Comparison of ENCODE assay signal across 9 cellular contexts in the genomic region with DNA sequence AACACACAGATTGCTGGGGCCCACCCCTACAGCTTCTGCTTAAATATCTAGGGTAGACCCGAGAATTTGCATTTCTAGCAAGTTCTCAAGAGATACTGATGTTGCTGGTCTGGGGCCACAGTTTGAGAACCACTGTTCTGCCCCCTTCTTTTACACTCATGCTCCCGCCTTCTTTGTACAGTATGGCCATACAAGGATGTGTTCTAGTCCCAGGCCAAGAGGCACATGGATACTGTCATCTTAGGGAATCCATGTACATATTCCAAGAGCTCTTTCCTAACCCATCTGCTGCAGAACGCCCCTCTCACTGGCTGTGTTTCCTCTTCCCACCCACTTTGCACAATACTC. TPM values are rescaled to one million over a fixed set of nuclear protein-coding genes. Genes with fewer than 3 reads are reported as not detected.
"Had no signal": no experiment of that assay in that cellular context is flagged by ENCODE, and none has a peak within 500 bp of the region (broad histone marks: within the 10 kb centered on the region; RNA-seq: fewer than 3 reads in every experiment).

No MANE protein-coding gene starts in this region.

- H3K4me1 ChIP-seq: HAP-1 had no signal

- H3K9ac ChIP-seq: GM23248 had no signal

- H3K36me3 Mint-ChIP-seq: IgD-negative memory B cell had no signal

- H3K9me3 Mint-ChIP-seq: HFFc6, IgD-negative memory B cell had no signal

- H3K4me3 ChIP-seq: GM23248, HAP-1 had no signal

- H3K27ac Mint-ChIP-seq: HFFc6, IgD-negative memory B cell had no signal

- H3K27ac ChIP-seq: GM23248, HL-60 had no signal

- H2AFZ ChIP-seq: GM23248 had no signal

- H3K4me3 Mint-ChIP-seq: HFFc6, IgD-negative memory B cell had no signal

- ATAC-seq: HepG2 had no signal

- H3K36me3 ChIP-seq: HAP-1 had no signal

- DNase-seq: GM23248, GOT3, H7, HFFc6 had no signal

- H3K9me3 ChIP-seq: HAP-1 had no signal

RNA-seq across cellular contexts. Expression of gene FGF18, which starts 44.4 kb away (rescaled TPM):
- total RNA-seq: GM23248, H4, HepG2 had no signal
- polyA plus RNA-seq: HepG2, IgD-negative memory B cell had no signal
